11 cellular contexts compared by ENCODE assay signal in genomic region chr15:89462198-89462912, GRCh38. TPM values are rescaled to one million over a fixed set of nuclear protein-coding genes. Genes with fewer than 3 reads are reported as not detected.
A peak's percentile ranks its signal among the peaks of the same experiment; 100 is the strongest.
DNase-seq lines count a peak whose midpoint lies in the region; TF ChIP-seq lines count a peak whose summit lies in the region.
"Had no signal": no experiment of that assay in that cellular context is flagged by ENCODE, and none has a peak within 500 bp of the region (broad histone marks: within the 10 kb centered on the region; RNA-seq: fewer than 3 reads in every experiment).

No MANE protein-coding gene starts in this region.

- no peaks in the 10 kb centered on the region for H3K4me1 Mint-ChIP-seq in MCF 10A (ENCODE audit: insufficient read depth, unreplicated experiment)

- no peak overlapping the region for H3K27ac ChIP-seq in mammary epithelial cell (ENCODE audit: insufficient read depth, low read depth, low read length)
- H3K27ac ChIP-seq in fibroblast of lung (ENCODE audit: insufficient read depth, low read length): no peak overlapping the region
- no peak overlapping the region for H3K27ac ChIP-seq in left ventricle myocardium inferior (replicated peaks)

- DNase-seq in MCF 10A (ENCODE audit: unreplicated experiment) (peak; percentile 57), mammary epithelial cell (no peak), RPMI7951 (ENCODE audit: low read depth) (peak; percentile 71), fibroblast of lung (ENCODE audit: low read depth in 2 of 2) (peak; percentile 9 to 54), NCI-H774 (lab: John Stamatoyannopoulos, UW) (no peak), COLO829 (ENCODE audit: low spot score) (no peak), left ventricle myocardium inferior (no peak), SIG-M5 treated with dmso at 0.1 percent for 504 hours (lab: John Stamatoyannopoulos, UW; ENCODE audit: unreplicated experiment) (no peak)
- DNase-seq: NCI-H510A treated with DMSO at 0.1 percent for 48 hours; stimulated activated CD8-positive, alpha-beta memory T cell treated with anti-CD3 and anti-CD28 coated beads, Interleukin-4, amount 100 ng/mL, for 48 hours had no signal

- H3K4me2 ChIP-seq in mammary epithelial cell (ENCODE audit: insufficient read depth, low read depth, low read length) (no peak overlapping the region), fibroblast of lung (ENCODE audit: extremely low read depth, insufficient read depth, low read length) (no peak overlapping the region)

- H3K9ac ChIP-seq in mammary epithelial cell (ENCODE audit: insufficient read depth, low read length) (no peak overlapping the region), fibroblast of lung (ENCODE audit: insufficient read depth, low read length) (no peak overlapping the region)

- H3K4me3 Mint-ChIP-seq in MCF 10A (ENCODE audit: unreplicated experiment): no peak overlapping the region

- in situ Hi-C loops in mammary epithelial cell (cut with MboI; ENCODE audit: low sequenced_read_pairs in 2 of 2): no loop called here

- H3K36me3 Mint-ChIP-seq in MCF 10A (ENCODE audit: insufficient read depth, unreplicated experiment): no peaks in the 10 kb centered on the region
- H3K36me3 Mint-ChIP-seq: CD14-positive monocyte had no signal

- H3K9me3 ChIP-seq in mammary epithelial cell (replicated peaks; ENCODE audit: insufficient read depth, low read length): no peaks in the 10 kb centered on the region
- no peaks in the 10 kb centered on the region for H3K9me3 ChIP-seq in fibroblast of lung (ENCODE audit: control insufficient read depth, insufficient read depth, low read depth, low read length)
- peaks cover 3% of the 10 kb centered on the region for H3K9me3 ChIP-seq in left ventricle myocardium inferior (replicated peaks)

- H3K27ac Mint-ChIP-seq in MCF 10A (ENCODE audit: low read depth, unreplicated experiment): no peak overlapping the region
- H3K27ac Mint-ChIP-seq: CD14-positive monocyte had no signal

- BruUV-seq in MCF 10A (replicated peaks; lab: Mats Ljungman, UMichigan): no TSS peak
- no TSS peak for BruUV-seq in mammary epithelial cell (replicated peaks; lab: Mats Ljungman, UMichigan)

- CTCF ChIA-PET in MCF 10A (lab: Yijun Ruan, JAX): interaction anchor here (0.7 to 1.4 kb wide), 3 partner anchors 11 to 104 kb away, joined by 3 to 4 read pairs (median 3); no protein-coding TSS in a partner anchor
- CTCF ChIA-PET in mammary epithelial cell (lab: Charles Lee; ENCODE audit: low non-redundant PET): no interaction called here

- whole genome bisulfite sequencing in mammary epithelial cell (ENCODE audit: low coverage, missing lambda C conversion rate): 81% methylated on average over 9 of the region's 9 CpGs

- dilution Hi-C loops in mammary epithelial cell (cut with HindIII; ENCODE audit: low sequenced_read_pairs): no loop called here

- TF ChIP-seq CTCF in MCF 10A (IDR thresholded peaks at IDR 0.05; ENCODE audit: unreplicated experiment) (no peak), mammary epithelial cell (conservative IDR thresholded peaks at IDR 0.05 in 1 of 2, IDR thresholded peaks at IDR 0.05 in 1 of 2; ENCODE audit: extremely low read depth in 1 of 2, insufficient read depth in 1 of 2, low read depth in 1 of 2, low read length in 2 of 2) (no peak), fibroblast of lung (conservative IDR thresholded peaks at IDR 0.05 in 1 of 2, IDR thresholded peaks at IDR 0.05 in 1 of 2; ENCODE audit: low read depth in 1 of 2, low read length in 2 of 2) (no peak), left ventricle myocardium inferior (IDR thresholded peaks at IDR 0.05; ENCODE audit: borderline replicate concordance) (no peak)

- intact Hi-C loops in MCF 10A (cut with micrococcal nuclease): no loop called here
- intact Hi-C loops in mammary epithelial cell (cut with micrococcal nuclease): no loop called here
- intact Hi-C loops in left ventricle myocardium inferior (cut with micrococcal nuclease): no loop called here

- H3K27me3 ChIP-seq in mammary epithelial cell (ENCODE audit: insufficient read depth, low read length) (no peaks in the 10 kb centered on the region), fibroblast of lung (ENCODE audit: control insufficient read depth, insufficient read depth, low read length) (peaks cover 3% of the 10 kb centered on the region), left ventricle myocardium inferior (ENCODE audit: low read depth) (peaks cover 73% of the 10 kb centered on the region)

- no peaks in the 10 kb centered on the region for H4K20me1 ChIP-seq in mammary epithelial cell (ENCODE audit: insufficient read depth, low read length)
- no peaks in the 10 kb centered on the region for H4K20me1 ChIP-seq in fibroblast of lung (ENCODE audit: control insufficient read depth, extremely low read depth, insufficient read depth, low read length)

- H3K27me3 Mint-ChIP-seq in MCF 10A (ENCODE audit: insufficient read depth, unreplicated experiment): no peaks in the 10 kb centered on the region

- H3K9me3 Mint-ChIP-seq in MCF 10A (ENCODE audit: unreplicated experiment): no peaks in the 10 kb centered on the region

- POLR2A ChIA-PET in MCF 10A (lab: Yijun Ruan, JAX): no interaction called here

- no peaks in the 10 kb centered on the region for H3K79me2 ChIP-seq in mammary epithelial cell (ENCODE audit: insufficient read depth, low read length)
- H3K79me2 ChIP-seq in fibroblast of lung (ENCODE audit: control insufficient read depth, insufficient read depth, low read length): no peaks in the 10 kb centered on the region

- no peaks in the 10 kb centered on the region for H3K4me1 ChIP-seq in mammary epithelial cell (ENCODE audit: insufficient read depth, low read length)
- H3K4me1 ChIP-seq in fibroblast of lung (ENCODE audit: control insufficient read depth, extremely low read depth, insufficient read depth, low read length): no peaks in the 10 kb centered on the region
- no peaks in the 10 kb centered on the region for H3K4me1 ChIP-seq in left ventricle myocardium inferior

- no peak overlapping the region for H2AFZ ChIP-seq in mammary epithelial cell (ENCODE audit: low read depth, low read length)
- no peak overlapping the region for H2AFZ ChIP-seq in fibroblast of lung (ENCODE audit: low read length)

- H3K4me3 ChIP-seq in mammary epithelial cell (replicated peaks in 1 of 3; ENCODE audit: insufficient read depth in 1 of 3, low read depth in 2 of 3, low read length in 3 of 3): no peak overlapping the region
- no peak overlapping the region for H3K4me3 ChIP-seq in fibroblast of lung (replicated peaks in 1 of 4; ENCODE audit: control extremely low read depth in 1 of 4, insufficient read depth in 1 of 4, low read depth in 3 of 4, low read length in 4 of 4)
- H3K4me3 ChIP-seq in left ventricle myocardium inferior: no peak overlapping the region

- H3K36me3 ChIP-seq in mammary epithelial cell (ENCODE audit: insufficient read depth, low read length): no peaks in the 10 kb centered on the region
- no peaks in the 10 kb centered on the region for H3K36me3 ChIP-seq in fibroblast of lung (ENCODE audit: control insufficient read depth, insufficient read depth, low read length)
- no peaks in the 10 kb centered on the region for H3K36me3 ChIP-seq in left ventricle myocardium inferior

RNA-seq across cellular contexts. Expression of gene RHCG, which starts 34.0 kb away (rescaled TPM):
- total RNA-seq in MCF 10A (2022) (not detected in 2 replicates), mammary epithelial cell (1 to 10 TPM in 1 of 2 donors, under 1 TPM in 1; 0.89 to 2.5 TPM), fibroblast of lung (under 0.01 TPM in 1 of 2 replicates, not detected in the other), left ventricle myocardium inferior (0.22 TPM)
- polyA plus RNA-seq in mammary epithelial cell (1.5 TPM), fibroblast of lung (not detected in 2 replicates)
- polyA minus RNA-seq in mammary epithelial cell (3.3 TPM), fibroblast of lung (ENCODE audit: low replicate concordance) (not detected in 2 replicates)
- not detected in 2 replicates for total RNA-seq in RPMI7951 (2014; rRNA removed; shearing (Covaris generic))
- not detected in 2 replicates for polyA plus RNA-seq in fibroblast of lung (2012)
- polyA plus RNA-seq: CD14-positive monocyte had no signal

Comparison
In these comparisons a context has a peak if more than half of its experiments do, and no peak if none do; other contexts are left out.
1. DNase-seq: peak in MCF 10A (single experiment), RPMI7951 (single experiment) and fibroblast of lung (2 of 2); none in mammary epithelial cell (single experiment), NCI-H774 (single experiment), COLO829 (single experiment), left ventricle myocardium inferior (single experiment) and SIG-M5 treated with dmso at 0.1 percent for 504 hours (single experiment).